Comparison of ENCODE assay signal across 2 cellular contexts in genomic region chr5:172660974-172661373, GRCh38.
TF ChIP-seq lines count a peak whose summit lies in the region.

No MANE protein-coding gene starts in this region.

TF ChIP-seq in A549, 52 proteins besides CTCF, POLR2A, EP300 and RAD21 (continued from another document):
- TF ChIP-seq BCL3 (IDR thresholded peaks at IDR 0.05) (no peak), E2F6 (IDR thresholded peaks at IDR 0.05; ENCODE audit: borderline replicate concordance, low read depth) (no peak), MAFK (IDR thresholded peaks at IDR 0.05; ENCODE audit: partially characterized antibody) (no peak), ZFP36 (IDR thresholded peaks at IDR 0.05; ENCODE audit: borderline replicate concordance, partially characterized antibody) (no peak), RNF2 (IDR thresholded peaks at IDR 0.05; ENCODE audit: borderline replicate concordance, low read depth) (no peak), EHMT2 (IDR thresholded peaks at IDR 0.05; ENCODE audit: low read depth) (no peak), GATA3 (IDR thresholded peaks at IDR 0.05; ENCODE audit: borderline replicate concordance) (no peak)

TF ChIP-seq in liver, 16 proteins besides CTCF, POLR2A, EP300 and RAD21 (continued from another document):
- no peak for TF ChIP-seq REST (IDR thresholded peaks at IDR 0.05)
- TF ChIP-seq TAF1 (conservative IDR thresholded peaks at IDR 0.05), result no peak
- TF ChIP-seq HNF4G (IDR thresholded peaks at IDR 0.05), result no peak
- peak; percentile 8 to 30 for TF ChIP-seq RXRA (IDR thresholded peaks at IDR 0.05)
